In genomic region chr17:3870871-3871306, GRCh38 we compare ENCODE assay signal across 10 cellular contexts. TPM values are rescaled to one million over a fixed set of nuclear protein-coding genes. Genes with fewer than 3 reads are reported as not detected.
DNase-seq lines count a peak whose midpoint lies in the region; ATAC-seq lines count a peak whose summit lies in the region.
"Had no signal": no experiment of that assay in that cellular context is flagged by ENCODE, and none has a peak within 500 bp of the region (broad histone marks: within the 10 kb centered on the region; RNA-seq: fewer than 3 reads in every experiment).

No MANE protein-coding gene starts in this region.

- H3K27ac Mint-ChIP-seq in activated T-cell treated with anti-CD3 and anti-CD28 coated beads, Interleukin-2, amount 50 U/mL, for 72 hours, result peak overlapping the region; percentile 23
- peak overlapping the region; percentile 72 for H3K27ac Mint-ChIP-seq in stimulated activated naive B cell treated with anti-CD40 and anti-IgM and Interleukin-4, amounts not matched to agents 10 μg/mL and 1 μg/mL and 100 μg/mL, for 72 hours

- no peak for DNase-seq in activated T-cell treated with anti-CD3 and anti-CD28 coated beads, Interleukin-2, amount 50 U/mL, for 72 hours
- DNase-seq in activated T-cell treated with anti-CD3 and anti-CD28 coated beads, Interleukin-2, amount 50 U/mL, for 48 hours, result no peak
- peak; percentile 45 for DNase-seq in UCSD-AML1 (lab: John Stamatoyannopoulos, UW; ENCODE audit: unreplicated experiment)
- peak; percentile 59 for DNase-seq in Right ventricle myocardium superior
- no peak for DNase-seq in stimulated activated naive B cell treated with anti-CD40 and anti-IgM and Interleukin-4, amounts not matched to agents 10 μg/mL and 1 μg/mL and 100 μg/mL, for 72 hours
- no peak for DNase-seq in stimulated activated CD4-positive, alpha-beta T cell treated with anti-CD3 and anti-CD28 coated beads, Interleukin-4, amount 100 ng/mL, for 24 hours
- DNase-seq in effector CD4-positive, alpha-beta T cell, result no peak
- no peak for DNase-seq in retina
- DNase-seq: BE2C, KG1 had no signal

- peak in 1 of 2 donors; percentile 59 for ATAC-seq in activated T-cell treated with anti-CD3 and anti-CD28 coated beads, Interleukin-2, amount 50 U/mL, for 72 hours (replicated peaks in 1 of 2)
- no peak for ATAC-seq in Right ventricle myocardium superior (ENCODE audit: poor library complexity)
- ATAC-seq in stimulated activated naive B cell treated with anti-CD40 and anti-IgM and Interleukin-4, amounts not matched to agents 10 μg/mL and 1 μg/mL and 100 μg/mL, for 72 hours (replicated peaks), result no peak

- H3K36me3 Mint-ChIP-seq in activated T-cell treated with anti-CD3 and anti-CD28 coated beads, Interleukin-2, amount 50 U/mL, for 72 hours (ENCODE audit: insufficient read depth in 2 of 2), result no peaks in the 10 kb centered on the region
- peaks cover 36 to 55% of the 10 kb centered on the region in 2 donors for H3K36me3 Mint-ChIP-seq in stimulated activated naive B cell treated with anti-CD40 and anti-IgM and Interleukin-4, amounts not matched to agents 10 μg/mL and 1 μg/mL and 100 μg/mL, for 72 hours

- intact Hi-C loops in Right ventricle myocardium superior (cut with DNase I), result no loop called here

- peak overlapping the region in 1 of 2 donors; percentile 63 for H3K4me3 Mint-ChIP-seq in activated T-cell treated with anti-CD3 and anti-CD28 coated beads, Interleukin-2, amount 50 U/mL, for 72 hours
- H3K4me3 Mint-ChIP-seq in stimulated activated naive B cell treated with anti-CD40 and anti-IgM and Interleukin-4, amounts not matched to agents 10 μg/mL and 1 μg/mL and 100 μg/mL, for 72 hours, result peak overlapping the region in 1 of 2 donors; percentile 51

- no peaks in the 10 kb centered on the region for H3K9me3 Mint-ChIP-seq in activated T-cell treated with anti-CD3 and anti-CD28 coated beads, Interleukin-2, amount 50 U/mL, for 72 hours
- H3K9me3 Mint-ChIP-seq in stimulated activated naive B cell treated with anti-CD40 and anti-IgM and Interleukin-4, amounts not matched to agents 10 μg/mL and 1 μg/mL and 100 μg/mL, for 72 hours, result no peaks in the 10 kb centered on the region

- H3K4me1 Mint-ChIP-seq in activated T-cell treated with anti-CD3 and anti-CD28 coated beads, Interleukin-2, amount 50 U/mL, for 72 hours (ENCODE audit: low read depth), result no peaks in the 10 kb centered on the region
- H3K4me1 Mint-ChIP-seq in stimulated activated naive B cell treated with anti-CD40 and anti-IgM and Interleukin-4, amounts not matched to agents 10 μg/mL and 1 μg/mL and 100 μg/mL, for 72 hours, result peaks cover 5 to 9% of the 10 kb centered on the region in 2 donors

- H3K27me3 Mint-ChIP-seq in activated T-cell treated with anti-CD3 and anti-CD28 coated beads, Interleukin-2, amount 50 U/mL, for 72 hours (ENCODE audit: low read depth), result no peaks in the 10 kb centered on the region
- H3K27me3 Mint-ChIP-seq in stimulated activated naive B cell treated with anti-CD40 and anti-IgM and Interleukin-4, amounts not matched to agents 10 μg/mL and 1 μg/mL and 100 μg/mL, for 72 hours, result no peaks in the 10 kb centered on the region

RNA-seq across cellular contexts. Expression of gene CAMKK1, which starts 22.0 kb away (rescaled TPM):
- total RNA-seq in activated T-cell treated with anti-CD3 and anti-CD28 coated beads, Interleukin-2, amount 50 U/mL, for 72 hours, result 1 to 10 TPM; 2.2 to 2.6 TPM
- 4.0 TPM for total RNA-seq in Right ventricle myocardium superior

RNA-seq across cellular contexts. Expression of gene NCBP3, which starts 24.8 kb away (rescaled TPM):
- 10 to 100 TPM; 65.1 to 65.8 TPM for total RNA-seq in activated T-cell treated with anti-CD3 and anti-CD28 coated beads, Interleukin-2, amount 50 U/mL, for 72 hours
- total RNA-seq in Right ventricle myocardium superior, result 13.8 TPM

RNA-seq across cellular contexts. Expression of gene P2RX1, which starts 45.4 kb away (rescaled TPM):
- 1 to 10 TPM; 1.6 to 2.3 TPM for total RNA-seq in activated T-cell treated with anti-CD3 and anti-CD28 coated beads, Interleukin-2, amount 50 U/mL, for 72 hours
- 0.08 TPM for total RNA-seq in Right ventricle myocardium superior

Comparison
In these comparisons a context has a peak if more than half of its experiments do, and no peak if none do; other contexts are left out.
1. DNase-seq: peak in UCSD-AML1 (single experiment) and Right ventricle myocardium superior (single experiment); none in activated T-cell treated with anti-CD3 and anti-CD28 coated beads, Interleukin-2, amount 50 U/mL, for 72 hours (0 of 2), activated T-cell treated with anti-CD3 and anti-CD28 coated beads, Interleukin-2, amount 50 U/mL, for 48 hours (0 of 2), stimulated activated naive B cell treated with anti-CD40 and anti-IgM and Interleukin-4, amounts not matched to agents 10 μg/mL and 1 μg/mL and 100 μg/mL, for 72 hours (single experiment), stimulated activated CD4-positive, alpha-beta T cell treated with anti-CD3 and anti-CD28 coated beads, Interleukin-4, amount 100 ng/mL, for 24 hours (single experiment), effector CD4-positive, alpha-beta T cell (single experiment) and retina (single experiment).